8 cellular contexts compared by ENCODE assay signal in genomic region chr3:45182915-45183881, GRCh38. TPM values are rescaled to one million over a fixed set of nuclear protein-coding genes. Genes with fewer than 3 reads are reported as not detected.
DNase-seq lines count a peak whose midpoint lies in the region; ATAC-seq and TF ChIP-seq lines count a peak whose summit lies in the region.

No MANE protein-coding gene starts in this region.

- no peaks in the 10 kb centered on the region for H3K27me3 ChIP-seq in CD4-positive, alpha-beta memory T cell (ENCODE audit: insufficient read depth, low read length)

- CTCF ChIA-PET in CD4-positive, alpha-beta memory T cell (lab: Charles Lee; ENCODE audit: partially characterized antibody), result no interaction called here

- POLR2A ChIA-PET in CD4-positive, alpha-beta memory T cell (lab: Charles Lee; ENCODE audit: partially characterized antibody), result interaction anchor here (1.0 kb wide), 1 partner anchor 65 kb away, joined by 3 read pairs; no protein-coding TSS in a partner anchor

- no peaks in the 10 kb centered on the region for H3K9me3 ChIP-seq in mucosa of descending colon
- H3K9me3 ChIP-seq in CD4-positive, alpha-beta memory T cell (ENCODE audit: control insufficient read depth in 1 of 2, low read length in 2 of 2), result no peaks in the 10 kb centered on the region

- peaks cover 32% of the 10 kb centered on the region for H3K4me1 Mint-ChIP-seq in brain
- H3K4me1 Mint-ChIP-seq in CD4-positive, alpha-beta memory T cell, result peaks cover 0 to 3% (median 0%) of the 10 kb centered on the region in 4 donors

- H3K27ac ChIP-seq in CD4-positive, alpha-beta memory T cell (ENCODE audit: low read depth, low read length), result no peak overlapping the region

- H3K4me3 ChIP-seq in AG10803 (ENCODE audit: low read length) (no peak overlapping the region), mucosa of descending colon (no peak overlapping the region)
- no peak overlapping the region for H3K4me3 ChIP-seq in CD4-positive, alpha-beta memory T cell (ENCODE audit: low read length in 2 of 2)

- H3K27me3 Mint-ChIP-seq in brain, result peaks cover 2% of the 10 kb centered on the region
- H3K27me3 Mint-ChIP-seq in CD4-positive, alpha-beta memory T cell, result peaks cover 0 to 13% of the 10 kb centered on the region in 2 donors

- TF ChIP-seq CTCF in AG10803 (conservative IDR thresholded peaks at IDR 0.05; ENCODE audit: low read length) (no peak), brain (conservative IDR thresholded peaks at IDR 0.05) (no peak), mucosa of descending colon (IDR thresholded peaks at IDR 0.05) (no peak)

- intact Hi-C loops in mucosa of descending colon (cut with DNase I, micrococcal nuclease), result no loop called here
- intact Hi-C loops in CD4-positive, alpha-beta memory T cell (cut with micrococcal nuclease), result no loop called here

- peak overlapping the region in 1 of 5 experiments; percentile 6 for H3K4me3 Mint-ChIP-seq in brain
- no peak overlapping the region for H3K4me3 Mint-ChIP-seq in CD4-positive, alpha-beta memory T cell

- H3K36me3 Mint-ChIP-seq in brain, result no peaks in the 10 kb centered on the region
- H3K36me3 Mint-ChIP-seq in CD4-positive, alpha-beta memory T cell, result no peaks in the 10 kb centered on the region

- H3K27ac Mint-ChIP-seq in brain, result peak overlapping the region in 4 of 5 experiments; percentile 17 to 82 (median 64)
- peak overlapping the region in 1 of 7 donors; percentile 36 for H3K27ac Mint-ChIP-seq in CD4-positive, alpha-beta memory T cell

- peaks cover 24% of the 10 kb centered on the region for H3K4me1 ChIP-seq in mucosa of descending colon (ENCODE audit: low read depth)
- no peaks in the 10 kb centered on the region for H3K4me1 ChIP-seq in CD4-positive, alpha-beta memory T cell (ENCODE audit: insufficient read depth, low read length)

- H3K36me3 ChIP-seq in mucosa of descending colon (ENCODE audit: low read depth), result no peaks in the 10 kb centered on the region
- no peaks in the 10 kb centered on the region for H3K36me3 ChIP-seq in CD4-positive, alpha-beta memory T cell (ENCODE audit: insufficient read depth, low read length)

- DNase-seq in AG10803 (ENCODE audit: low read depth) (peak; percentile 76), HuH-7 (ENCODE audit: low spot score) (peak; percentile 62), mucosa of descending colon (peak; percentile 76 to 80 (median 79)), cerebellar nuclear complex (lab: John Stamatoyannopoulos, UW) (no peak)
- no peak for DNase-seq in activated effector memory CD4-positive, alpha-beta T cell treated with anti-CD3 and anti-CD28 coated beads, Interleukin-2, amount 50 U/mL, for 16 hours
- no peak for DNase-seq in CD4-positive, alpha-beta memory T cell

- ATAC-seq in mucosa of descending colon (peak; percentile 97), GM18520 (IDR thresholded peaks at IDR 0.05; ENCODE audit: unreplicated experiment) (no peak)

- no peaks in the 10 kb centered on the region for H3K9me3 Mint-ChIP-seq in brain
- H3K9me3 Mint-ChIP-seq in CD4-positive, alpha-beta memory T cell, result no peaks in the 10 kb centered on the region

RNA-seq across cellular contexts. Expression of gene CDCP1, which starts 37.0 kb away (rescaled TPM):
- 0.93 TPM for polyA plus RNA-seq in brain (ENCODE audit: insufficient read depth, low read depth, low replicate concordance)
- 100 to 1,000 TPM in 1 of 3 donors, 10 to 100 TPM in 2; 57.6 to 111 (median 87.5) TPM for total RNA-seq in mucosa of descending colon
- total RNA-seq in CD4-positive, alpha-beta memory T cell, result under 1 TPM; 0.35 to 0.44 TPM
- polyA plus RNA-seq in CD4-positive, alpha-beta memory T cell, result under 1 TPM; 0.24 to 0.60 TPM

RNA-seq across cellular contexts. Expression of gene TMEM158, which starts 42.9 kb away (rescaled TPM):
- 13.0 TPM for polyA plus RNA-seq in brain (ENCODE audit: insufficient read depth, low read depth, low replicate concordance)
- 10 to 100 TPM in 1 of 3 donors, 1 to 10 TPM in 2; 1.9 to 15.2 (median 6.1) TPM for total RNA-seq in mucosa of descending colon
- total RNA-seq in CD4-positive, alpha-beta memory T cell, result not detected
- polyA plus RNA-seq in CD4-positive, alpha-beta memory T cell, result not detected

Comparison
In these comparisons a context has a peak if more than half of its experiments do, and no peak if none do; other contexts are left out.
1. DNase-seq: peak in AG10803 (single experiment), HuH-7 (single experiment) and mucosa of descending colon (3 of 3); none in activated effector memory CD4-positive, alpha-beta T cell treated with anti-CD3 and anti-CD28 coated beads, Interleukin-2, amount 50 U/mL, for 16 hours (single experiment), cerebellar nuclear complex (0 of 2) and CD4-positive, alpha-beta memory T cell (0 of 5).
2. RNA of gene CDCP1, which starts 37.0 kb away (total RNA-seq): 57.6 to 111 TPM in mucosa of descending colon; 0.35 to 0.44 TPM in CD4-positive, alpha-beta memory T cell; every median in the first group is over 10 times any median in the second.